Comparison of ENCODE assay signal across 19 cellular contexts in the genomic region with DNA sequence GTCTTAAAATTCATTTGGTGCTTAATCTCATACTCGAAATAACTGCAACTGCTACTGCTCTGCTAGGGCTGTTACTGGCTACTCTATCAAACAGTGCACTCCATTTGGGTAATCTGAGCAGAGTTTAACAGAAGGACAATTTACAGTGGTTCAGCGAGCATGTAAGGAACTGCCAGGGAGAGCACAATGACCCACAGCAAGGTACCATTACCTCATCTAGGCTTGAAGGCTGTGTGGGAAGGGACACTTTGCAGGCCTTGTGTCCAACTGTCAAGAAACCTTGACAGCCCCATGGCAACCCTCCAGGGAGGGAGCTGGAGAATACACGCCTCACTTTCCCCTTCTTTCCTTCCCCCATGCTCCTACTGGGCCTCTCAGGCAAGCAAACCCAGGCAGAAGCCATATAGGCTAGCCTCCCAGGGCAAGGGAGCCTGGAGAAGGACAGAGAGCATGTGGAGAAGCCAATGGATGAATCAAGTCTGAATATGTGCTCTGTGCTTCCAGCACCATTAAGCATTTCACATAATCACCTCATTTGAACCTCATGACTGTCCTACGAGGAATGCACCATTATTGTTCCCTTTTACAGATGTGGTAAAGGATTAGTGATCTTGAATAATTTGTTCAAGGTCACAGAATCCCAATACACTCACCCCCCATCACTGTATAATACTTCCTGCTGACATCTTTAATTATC. TPM values are rescaled to one million over a fixed set of nuclear protein-coding genes. Genes with fewer than 3 reads are reported as not detected.
DNase-seq lines count a peak whose midpoint lies in the region; ATAC-seq and TF ChIP-seq lines count a peak whose summit lies in the region.
"Had no signal": no experiment of that assay in that cellular context is flagged by ENCODE, and none has a peak within 500 bp of the region (broad histone marks: within the 10 kb centered on the region; RNA-seq: fewer than 3 reads in every experiment).

No MANE protein-coding gene starts in this region.

- H3K9me3 ChIP-seq in tibial nerve (no peaks in the 10 kb centered on the region), MM.1S (replicated peaks; ENCODE audit: insufficient read depth, low read length) (no peaks in the 10 kb centered on the region)
- H3K9me3 ChIP-seq: adrenal gland, suprapubic skin had no signal

- no peak overlapping the region for H3K9ac ChIP-seq in MM.1S (ENCODE audit: low read length)

- TF ChIP-seq CTCF in fibroblast of mammary gland (conservative IDR thresholded peaks at IDR 0.05; ENCODE audit: control insufficient read depth, insufficient read depth, low read depth, low read length) (no peak), tibial nerve (IDR thresholded peaks at IDR 0.05) (no peak), MM.1S (IDR thresholded peaks at IDR 0.05; ENCODE audit: low read length) (no peak)

- no peaks in the 10 kb centered on the region for H4K20me1 ChIP-seq in MM.1S (ENCODE audit: insufficient read depth, low read length)

- peak overlapping the region; percentile 79 for H3K27ac Mint-ChIP-seq in stimulated activated memory B cell treated with anti-CD40 and anti-IgM and Interleukin-4, amounts not matched to agents 10 μg/mL and 1 μg/mL and 100 μg/mL, for 72 hours

- no peak for TF ChIP-seq EP300 in tibial nerve (IDR thresholded peaks at IDR 0.05)

- H3F3A ChIP-seq in MM.1S (ENCODE audit: insufficient read depth, low read length) = peaks cover 13% of the 10 kb centered on the region

- no peaks in the 10 kb centered on the region for H3K9me3 Mint-ChIP-seq in stimulated activated memory B cell treated with anti-CD40 and anti-IgM and Interleukin-4, amounts not matched to agents 10 μg/mL and 1 μg/mL and 100 μg/mL, for 72 hours

- TF ChIP-seq POLR2A in tibial nerve (IDR thresholded peaks at IDR 0.05) = no peak

- no peak overlapping the region for H3K4me3 Mint-ChIP-seq in stimulated activated memory B cell treated with anti-CD40 and anti-IgM and Interleukin-4, amounts not matched to agents 10 μg/mL and 1 μg/mL and 100 μg/mL, for 72 hours
- H3K4me3 Mint-ChIP-seq: activated CD4-positive, alpha-beta T cell treated with anti-CD3 and anti-CD28 coated beads for 36 hours had no signal

- no peaks in the 10 kb centered on the region for H3K36me3 ChIP-seq in tibial nerve
- no peaks in the 10 kb centered on the region for H3K36me3 ChIP-seq in MM.1S (replicated peaks; ENCODE audit: insufficient read depth, low read length)
- H3K36me3 ChIP-seq: adrenal gland, suprapubic skin had no signal

- DNase-seq in Right ventricle myocardium inferior (ENCODE audit: missing footprints) = no peak
- no peak for DNase-seq in cardiac septum (ENCODE audit: low spot score)
- peak; percentile 6 for DNase-seq in RPMI7951 (ENCODE audit: low read depth)
- DNase-seq in fibroblast of mammary gland (ENCODE audit: low read depth) = peak; percentile 39
- no peak for DNase-seq in tibial nerve (ENCODE audit: low spot score in 2 of 2)
- no peak for DNase-seq in MM.1S
- no peak for DNase-seq in NCI-H2081 treated with DMSO at 0.1 percent for 48 hours (lab: John Stamatoyannopoulos, UW)
- DNase-seq: activated CD4-positive, alpha-beta T cell treated with anti-CD3 and anti-CD28 coated beads for 36 hours; activated T-cell treated with anti-CD3 and anti-CD28 coated beads for 4 hours; adrenal gland; GF-D8; Karpas-422; NCI-H2227 treated with DMSO at 0.1 percent for 48 hours; occipital lobe; SHP77 treated with DMSO at 0.1 percent for 48 hours; stimulated activated CD4-positive, alpha-beta T cell treated with anti-CD3 and anti-CD28 coated beads, Interleukin-4, amount 100 ng/mL, for 1 hour; T-helper 9 cell had no signal

- no peak overlapping the region for H2AFZ ChIP-seq in MM.1S (ENCODE audit: low read length)

- intact Hi-C loops in Right ventricle myocardium inferior (cut with DNase I) = no loop called here
- intact Hi-C loops in cardiac septum (cut with DNase I) = loop anchor here (5.0 kb wide), 1 partner anchor 47 kb away; no protein-coding TSS in a partner anchor

- H3K4me2 ChIP-seq in MM.1S (ENCODE audit: low read depth, low read length) = no peak overlapping the region

- no peaks in the 10 kb centered on the region for H3K79me2 ChIP-seq in MM.1S (ENCODE audit: low read length)

- H3K27me3 ChIP-seq in tibial nerve = no peaks in the 10 kb centered on the region
- H3K27me3 ChIP-seq in MM.1S (replicated peaks; ENCODE audit: insufficient read depth, low read length) = no peaks in the 10 kb centered on the region
- H3K27me3 ChIP-seq: adrenal gland, suprapubic skin had no signal

- peak; percentile 17 for ATAC-seq in Right ventricle myocardium inferior
- no peak for ATAC-seq in stimulated activated memory B cell treated with anti-CD40 and anti-IgM and Interleukin-4, amounts not matched to agents 10 μg/mL and 1 μg/mL and 100 μg/mL, for 72 hours

- WGBS in tibial nerve, 2 donors = 66 to 73% methylated on average over 4 of the region's 4 CpGs

- no peaks in the 10 kb centered on the region for H3K9me2 ChIP-seq in MM.1S (replicated peaks; ENCODE audit: insufficient read depth, low read length)

- H3K4me3 ChIP-seq in fibroblast of mammary gland (ENCODE audit: control insufficient read depth, low read depth, low read length) (no peak overlapping the region), tibial nerve (no peak overlapping the region), MM.1S (ENCODE audit: low read length) (no peak overlapping the region)
- H3K4me3 ChIP-seq: adrenal gland, suprapubic skin had no signal

- peaks cover 47% of the 10 kb centered on the region for H3K4me1 Mint-ChIP-seq in stimulated activated memory B cell treated with anti-CD40 and anti-IgM and Interleukin-4, amounts not matched to agents 10 μg/mL and 1 μg/mL and 100 μg/mL, for 72 hours

- H3K36me3 Mint-ChIP-seq in stimulated activated memory B cell treated with anti-CD40 and anti-IgM and Interleukin-4, amounts not matched to agents 10 μg/mL and 1 μg/mL and 100 μg/mL, for 72 hours = no peaks in the 10 kb centered on the region

- no peak overlapping the region for H3K27ac ChIP-seq in tibial nerve
- H3K27ac ChIP-seq in MM.1S (ENCODE audit: low read length) = no peak overlapping the region

- H3K27me3 Mint-ChIP-seq in stimulated activated memory B cell treated with anti-CD40 and anti-IgM and Interleukin-4, amounts not matched to agents 10 μg/mL and 1 μg/mL and 100 μg/mL, for 72 hours = no peaks in the 10 kb centered on the region
- H3K27me3 Mint-ChIP-seq: activated CD4-positive, alpha-beta T cell treated with anti-CD3 and anti-CD28 coated beads for 36 hours had no signal

- H3K4me1 ChIP-seq in tibial nerve (peaks cover 0 to 33% (median 9%) of the 10 kb centered on the region in 4 donors), MM.1S (ENCODE audit: low read length) (peaks cover 40% of the 10 kb centered on the region)

RNA-seq across cellular contexts. Expression of gene JAK2, which starts 49.9 kb away (rescaled TPM):
- 17.6 TPM for total RNA-seq in Right ventricle myocardium inferior
- total RNA-seq in cardiac septum = 52.8 TPM
- 4.8 and 5.8 TPM in 2 replicates for total RNA-seq in RPMI7951 (2014; rRNA removed; shearing (Covaris generic))
- total RNA-seq in tibial nerve = 10 to 100 TPM; 23.7 to 39.6 (median 37.8) TPM

Comparison
In these comparisons a context has a peak if more than half of its experiments do, and no peak if none do; other contexts are left out.
1. DNase-seq: peak in RPMI7951 (single experiment) and fibroblast of mammary gland (single experiment); none in Right ventricle myocardium inferior (single experiment), cardiac septum (single experiment), tibial nerve (0 of 2), MM.1S (single experiment) and NCI-H2081 treated with DMSO at 0.1 percent for 48 hours (single experiment).